8 cellular contexts compared by ENCODE assay signal in genomic region chr4:15649914-15650545, GRCh38.
A peak's percentile ranks its signal among the peaks of the same experiment; 100 is the strongest.
DNase-seq lines count a peak whose midpoint lies in the region; ATAC-seq, FAIRE-seq and TF ChIP-seq lines count a peak whose summit lies in the region.

No MANE protein-coding gene starts in this region.

- DNase-seq in GM10266 (ENCODE audit: extremely low spot score) (peak; percentile 40), HFF-Myc (ENCODE audit: extremely low read depth, low read depth) (no peak), NCI-H1105 treated with DMSO at 0.1 percent for 48 hours (lab: John Stamatoyannopoulos, UW) (peak; percentile 50), T follicular helper cell (ENCODE audit: low read depth) (peak; percentile 53), astrocyte of the spinal cord (ENCODE audit: low read depth, low spot score) (peak; percentile 39)
- DNase-seq in stimulated activated CD4-positive, alpha-beta T cell treated with anti-CD3 and anti-CD28 coated beads, Interleukin-2, amount 100 ng/mL, for 4 hours (ENCODE audit: low read depth): peak; percentile 46

- no peak overlapping the region for H3K4me3 ChIP-seq in HFF-Myc (replicated peaks; ENCODE audit: low read depth, low read length)
- H3K4me3 ChIP-seq in astrocyte of the spinal cord (ENCODE audit: low read depth, low read length): no peak overlapping the region

- in situ Hi-C loops in astrocyte of the spinal cord (cut with HindIII; ENCODE audit: low sequenced_read_pairs): no loop called here

- ATAC-seq in HG02981 (IDR thresholded peaks at IDR 0.05; ENCODE audit: unreplicated experiment): no peak

- peak; percentile 91 for FAIRE-seq in islet of Langerhans (lab: Jason Lieb, UNC)

- peak; percentile 64 for TF ChIP-seq CTCF in GM10266 (IDR thresholded peaks at IDR 0.05; ENCODE audit: control insufficient read depth, insufficient read depth, low read depth, missing control alignments)
- peak; percentile 69 for TF ChIP-seq CTCF in HFF-Myc (IDR thresholded peaks at IDR 0.05; ENCODE audit: low read depth, low read length, missing control alignments)
- peak; percentile 67 for TF ChIP-seq CTCF in astrocyte of the spinal cord (IDR thresholded peaks at IDR 0.05; ENCODE audit: low read depth, low read length)
